ENCODE assay signal across 8 cellular contexts in genomic region chr1:193059282-193060225, GRCh38. TPM values are rescaled to one million over a fixed set of nuclear protein-coding genes. Genes with fewer than 3 reads are reported as not detected.
A peak's percentile ranks its signal among the peaks of the same experiment; 100 is the strongest.
DNase-seq lines count a peak whose midpoint lies in the region; ATAC-seq and TF ChIP-seq lines count a peak whose summit lies in the region.

RO60 (plus strand) TSS chr1:193059612; CDS start chr1:193069055, 9,443 bp downstream.
UCHL5 (minus strand) TSS chr1:193059360; CDS start chr1:193059260, 100 bp downstream.

- peak; percentile 90 for ATAC-seq in HG02870 (IDR thresholded peaks at IDR 0.05; ENCODE audit: unreplicated experiment)
- ATAC-seq in heart right ventricle: peak; percentile 97 to 99 (median 98)
- peak; percentile 97 for ATAC-seq in upper lobe of right lung

- H3K36me3 ChIP-seq in heart right ventricle: no peaks in the 10 kb centered on the region
- H3K36me3 ChIP-seq in upper lobe of right lung: no peaks in the 10 kb centered on the region

- H3K4me1 ChIP-seq in heart right ventricle: peaks cover 0 to 67% (median 47%) of the 10 kb centered on the region in 9 donors
- peaks cover 23% of the 10 kb centered on the region for H3K4me1 ChIP-seq in upper lobe of right lung

- H3K9me3 ChIP-seq in heart right ventricle (peaks cover 0 to 4% (median 0%) of the 10 kb centered on the region in 11 donors), upper lobe of right lung (no peaks in the 10 kb centered on the region)

- TF ChIP-seq CTCF in GM13976 (IDR thresholded peaks at IDR 0.05; ENCODE audit: borderline replicate concordance, control extremely low read depth, extremely low read depth, insufficient read depth, missing control alignments) (peak; percentile 28), heart right ventricle (IDR thresholded peaks at IDR 0.05) (peak in 2 of 9 donors; percentile 17 to 33), upper lobe of right lung (IDR thresholded peaks at IDR 0.05) (peak; percentile 1)

- peak within 1 kb of the TSS; percentile 94 to 99 (median 96) for H3K27ac ChIP-seq in heart right ventricle
- peak within 1 kb of the TSS; percentile 94 for H3K27ac ChIP-seq in upper lobe of right lung

- DNase-seq in GM13976 (ENCODE audit: low spot score): peak; percentile 93
- DNase-seq in NCI-H146 treated with DMSO at 0.1 percent for 48 hours (lab: John Stamatoyannopoulos, UW; ENCODE audit: unreplicated experiment): peak; percentile 97
- DNase-seq in amniotic epithelial cell (ENCODE audit: low read depth): peak; percentile 98
- DNase-seq in heart right ventricle: peak; percentile 94 to 97
- DNase-seq in posterior vena cava (ENCODE audit: low spot score): peak; percentile 99
- DNase-seq in upper lobe of right lung: peak; percentile 97

- in situ Hi-C loops in GM13976 (cut with MboI; ENCODE audit: low sequenced_read_pairs, unreplicated experiment): no loop called here

- intact Hi-C loops in T-helper 1 cell treated with Interleukin-12 subunit alpha and Interleukin-12 subunit beta and Interleukin-4 antibody, amounts not matched to agents 30 ng/mL and 1 ng/mL, for 36 hours (cut with micrococcal nuclease): loop anchor here (1.0 to 10.0 kb wide), 9 partner anchors 11 to 1235 kb away; partner anchors contain the start of genes CDC73, GLRX2 and RGS1
- intact Hi-C loops in heart right ventricle (cut with DNase I) (loop anchor here in 5 of 10 donors (1.0 to 5.0 kb wide), 6 partner anchors 43 to 63 kb away; partner anchors contain the start of genes CDC73 (in 5 of the 5) and GLRX2 (in 1 of the 5)), posterior vena cava (cut with DNase I) (loop anchor here (2.0 to 10.0 kb wide), 2 partner anchors 55 to 61 kb away; no protein-coding TSS in a partner anchor), upper lobe of right lung (cut with DNase I) (no loop called here)

- H3K27me3 ChIP-seq in heart right ventricle (no peaks in the 10 kb centered on the region), upper lobe of right lung (no peaks in the 10 kb centered on the region)

- WGBS in heart right ventricle, 2 donors: 1% methylated on average over 81 of the region's 81 CpGs

- H3K4me3 ChIP-seq in heart right ventricle: peak within 1 kb of the TSS; percentile 69 to 96 (median 82)
- H3K4me3 ChIP-seq in upper lobe of right lung: peak within 1 kb of the TSS; percentile 91

RNA-seq across cellular contexts. Expression of gene RO60, which starts in this region (rescaled TPM):
- total RNA-seq in T-helper 1 cell treated with Interleukin-12 subunit alpha and Interleukin-12 subunit beta and Interleukin-4 antibody, amounts not matched to agents 30 ng/mL and 1 ng/mL, for 36 hours: 62.5 and 74.8 TPM in 2 replicates
- total RNA-seq in heart right ventricle (10 to 100 TPM; 43.6 to 62.9 (median 55.9) TPM), posterior vena cava (10 to 100 TPM; 70.5 to 80.6 TPM), upper lobe of right lung (73.5 TPM)
- polyA plus RNA-seq in heart right ventricle: 1 to 10 TPM; 4.7 to 5.9 TPM

RNA-seq across cellular contexts. Expression of gene UCHL5, which starts in this region (rescaled TPM):
- total RNA-seq in T-helper 1 cell treated with Interleukin-12 subunit alpha and Interleukin-12 subunit beta and Interleukin-4 antibody, amounts not matched to agents 30 ng/mL and 1 ng/mL, for 36 hours: 50.9 and 53.9 TPM in 2 replicates
- total RNA-seq in heart right ventricle: 10 to 100 TPM; 25.7 to 45.2 (median 35.9) TPM
- polyA plus RNA-seq in heart right ventricle: 10 to 100 TPM; 13.3 to 18.4 TPM
- 10 to 100 TPM; 26.0 to 36.7 TPM for total RNA-seq in posterior vena cava
- 23.8 TPM for total RNA-seq in upper lobe of right lung

Comparison
In these comparisons a context has a peak if more than half of its experiments do, and no peak if none do; other contexts are left out.
1. Peak in every context shown above with its lines: DNase-seq, ATAC-seq, H3K4me3 ChIP-seq and H3K27ac ChIP-seq.